ENCODE assay signal across 12 cellular contexts in the genomic region with DNA sequence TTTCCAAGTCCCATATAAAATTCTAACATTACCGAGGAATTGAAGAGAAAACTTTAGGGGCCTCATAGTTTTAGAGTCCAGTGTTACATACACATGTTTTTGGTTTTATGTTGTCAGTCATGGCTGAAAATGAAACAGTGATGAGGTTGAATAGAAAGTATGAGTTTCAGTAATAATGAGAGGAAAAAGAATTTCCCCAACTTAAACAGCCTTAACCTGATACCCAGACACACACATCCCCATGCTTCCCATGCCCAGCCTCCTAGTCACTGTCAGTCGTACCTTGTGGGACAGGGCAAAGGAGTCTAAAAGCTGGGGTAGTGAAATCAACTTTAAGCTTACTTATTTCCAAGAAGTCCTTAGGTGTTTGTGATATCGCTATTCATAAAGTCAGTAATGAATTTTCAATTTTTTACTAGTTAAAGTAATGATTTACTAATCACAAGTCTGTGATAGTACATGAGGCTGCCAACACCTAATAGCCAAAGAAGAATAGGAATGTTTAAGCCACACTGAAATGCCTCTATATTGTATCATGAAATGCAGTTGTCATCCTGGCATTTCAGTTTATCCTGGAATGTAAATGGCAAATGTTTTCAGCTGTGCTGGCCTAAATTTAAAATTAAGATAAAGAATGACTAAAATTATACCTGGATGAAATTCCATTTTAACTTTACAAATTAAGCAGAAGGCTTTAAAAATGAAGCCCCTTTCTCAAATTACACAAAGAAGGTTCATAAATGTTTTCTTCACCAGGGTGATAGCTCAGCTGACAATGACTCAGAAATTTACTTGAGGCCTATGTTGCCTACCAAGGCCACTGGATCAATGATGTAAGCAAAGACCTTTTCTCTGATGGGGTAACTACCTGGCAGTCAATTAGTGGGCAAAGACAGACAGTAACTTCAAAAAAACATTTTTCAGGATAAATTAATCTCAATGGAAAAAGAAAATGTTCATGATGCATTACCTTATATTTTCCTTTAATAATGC. TPM values are rescaled to one million over a fixed set of nuclear protein-coding genes. Genes with fewer than 3 reads are reported as not detected.
DNase-seq lines count a peak whose midpoint lies in the region; ATAC-seq and TF ChIP-seq lines count a peak whose summit lies in the region.
"Had no signal": no experiment of that assay in that cellular context is flagged by ENCODE, and none has a peak within 500 bp of the region (broad histone marks: within the 10 kb centered on the region; RNA-seq: fewer than 3 reads in every experiment).

No MANE protein-coding gene starts in this region.

- no peak overlapping the region for H3K27ac ChIP-seq in substantia nigra (ENCODE audit: low read depth, low read length, poor library complexity, severe bottlenecking)
- H3K27ac ChIP-seq: SK-N-MC had no signal

- no TSS peak for BruUV-seq in Calu3 (replicated peaks; lab: Mats Ljungman, UMichigan)

- H3K27me3 Mint-ChIP-seq in Calu3 (ENCODE audit: unreplicated experiment), result no peaks in the 10 kb centered on the region
- no peaks in the 10 kb centered on the region for H3K27me3 Mint-ChIP-seq in activated naive CD8-positive, alpha-beta T cell

- peak; percentile 80 for ATAC-seq in GM19043 (IDR thresholded peaks at IDR 0.05; ENCODE audit: low read depth, unreplicated experiment)
- peak; percentile 81 for ATAC-seq in HG02943 (IDR thresholded peaks at IDR 0.05; ENCODE audit: low read depth, unreplicated experiment)
- ATAC-seq in GM18505 (IDR thresholded peaks at IDR 0.05; ENCODE audit: unreplicated experiment), result no peak

- TF ChIP-seq CTCF in Calu3 (IDR thresholded peaks at IDR 0.05; ENCODE audit: unreplicated experiment), result no peak

- no peak for TF ChIP-seq POLR2A in GM18505 (IDR thresholded peaks at IDR 0.05; ENCODE audit: borderline replicate concordance, extremely low read depth, insufficient read depth, insufficient read length)

- CTCF ChIA-PET in Calu3 (lab: Charles Lee), result no interaction called here

- peaks cover 34% of the 10 kb centered on the region for H3K4me1 Mint-ChIP-seq in Calu3 (ENCODE audit: low read depth, unreplicated experiment)
- H3K4me1 Mint-ChIP-seq in activated naive CD8-positive, alpha-beta T cell (ENCODE audit: low read depth), result peaks cover 40% of the 10 kb centered on the region

- peaks cover 17% of the 10 kb centered on the region for H3K36me3 Mint-ChIP-seq in Calu3 (ENCODE audit: insufficient read depth, unreplicated experiment)
- H3K36me3 Mint-ChIP-seq in activated naive CD8-positive, alpha-beta T cell, result peaks cover 8% of the 10 kb centered on the region

- H3K4me3 Mint-ChIP-seq in Calu3 (ENCODE audit: low read depth, unreplicated experiment), result no peak overlapping the region
- no peak overlapping the region for H3K4me3 Mint-ChIP-seq in activated naive CD8-positive, alpha-beta T cell

- intact Hi-C loops in Calu3 (cut with micrococcal nuclease; ENCODE audit: unreplicated experiment), result no loop called here

- no peaks in the 10 kb centered on the region for H3K9me3 Mint-ChIP-seq in Calu3 (ENCODE audit: low read depth, unreplicated experiment)
- H3K9me3 Mint-ChIP-seq in activated naive CD8-positive, alpha-beta T cell (ENCODE audit: low read depth), result no peaks in the 10 kb centered on the region

- peak overlapping the region; percentile 90 for H3K27ac Mint-ChIP-seq in Calu3 (ENCODE audit: unreplicated experiment)
- H3K27ac Mint-ChIP-seq in activated naive CD8-positive, alpha-beta T cell, result peak overlapping the region; percentile 50

- peak; percentile 5 for DNase-seq in Calu3
- no peak for DNase-seq in CD1c-positive myeloid dendritic cell (ENCODE audit: extremely low spot score)
- no peak for DNase-seq in substantia nigra (lab: John Stamatoyannopoulos, UW)
- no peak for DNase-seq in NCI-H82 (lab: John Stamatoyannopoulos, UW)
- DNase-seq: DND-41 had no signal

RNA-seq across cellular contexts. Expression of gene GPR34, which starts 24.2 kb away (rescaled TPM):
- not detected in 2 replicates for total RNA-seq in Calu3 (2022)
- total RNA-seq: bronchial epithelial cell, kidney epithelial cell had no signal

RNA-seq across cellular contexts. Expression of gene GPR82, which starts 59.4 kb away (rescaled TPM):
- not detected in 2 replicates for total RNA-seq in Calu3 (2022)
- total RNA-seq: bronchial epithelial cell, kidney epithelial cell had no signal
